25 cellular contexts compared by ENCODE assay signal in genomic region chr17:17153071-17153470, GRCh38. TPM values are rescaled to one million over a fixed set of nuclear protein-coding genes. Genes with fewer than 3 reads are reported as not detected.
DNase-seq lines count a peak whose midpoint lies in the region; ATAC-seq, FAIRE-seq and TF ChIP-seq lines count a peak whose summit lies in the region.
"Had no signal": no experiment of that assay in that cellular context is flagged by ENCODE, and none has a peak within 500 bp of the region (broad histone marks: within the 10 kb centered on the region; RNA-seq: fewer than 3 reads in every experiment).

No MANE protein-coding gene starts in this region.

- H3K36me3 Mint-ChIP-seq in activated CD8-positive, alpha-beta T cell treated with anti-CD3 and anti-CD28 coated beads for 36 hours (ENCODE audit: low read depth): peaks cover 20% of the 10 kb centered on the region
- H3K36me3 Mint-ChIP-seq in activated CD8-positive, alpha-beta T cell treated with anti-CD3 and anti-CD28 coated beads, Interleukin-2, amount 10 ng/mL, durations not matched to agents 7 days and 5 days (ENCODE audit: low read depth): peaks cover 57% of the 10 kb centered on the region
- H3K36me3 Mint-ChIP-seq in activated T-helper 17 cell treated with anti-CD3 and anti-CD28 coated beads, Interleukin-2, amount 50 U/mL, for 72 hours (ENCODE audit: low read depth): peaks cover 96% of the 10 kb centered on the region

- H3K27ac Mint-ChIP-seq in activated CD8-positive, alpha-beta T cell treated with anti-CD3 and anti-CD28 coated beads for 36 hours: peak overlapping the region; percentile 40
- H3K27ac Mint-ChIP-seq in activated CD8-positive, alpha-beta T cell treated with anti-CD3 and anti-CD28 coated beads, Interleukin-2, amount 10 ng/mL, durations not matched to agents 7 days and 5 days: no peak overlapping the region
- peak overlapping the region; percentile 90 for H3K27ac Mint-ChIP-seq in activated T-helper 17 cell treated with anti-CD3 and anti-CD28 coated beads, Interleukin-2, amount 50 U/mL, for 72 hours
- H3K27ac Mint-ChIP-seq: progenitor cell of endocrine pancreas had no signal

- H3K9me3 ChIP-seq in skeletal muscle satellite cell (replicated peaks; ENCODE audit: low read length): no peaks in the 10 kb centered on the region
- H3K9me3 ChIP-seq in small intestine (ENCODE audit: control insufficient read depth, low read depth): no peaks in the 10 kb centered on the region
- H3K9me3 ChIP-seq: testis had no signal

- H3K27me3 ChIP-seq in skeletal muscle satellite cell (ENCODE audit: control insufficient read depth, insufficient read depth, low read length) (no peaks in the 10 kb centered on the region), small intestine (ENCODE audit: control insufficient read depth in 2 of 2, insufficient read depth in 2 of 2, low read length in 2 of 2) (no peaks in the 10 kb centered on the region)
- H3K27me3 ChIP-seq: testis had no signal

- H3K4me1 Mint-ChIP-seq in activated CD8-positive, alpha-beta T cell treated with anti-CD3 and anti-CD28 coated beads for 36 hours (ENCODE audit: low read depth): peaks cover 25% of the 10 kb centered on the region
- H3K4me1 Mint-ChIP-seq in activated CD8-positive, alpha-beta T cell treated with anti-CD3 and anti-CD28 coated beads, Interleukin-2, amount 10 ng/mL, durations not matched to agents 7 days and 5 days (ENCODE audit: low read depth): peaks cover 37% of the 10 kb centered on the region
- peaks cover 47% of the 10 kb centered on the region for H3K4me1 Mint-ChIP-seq in activated T-helper 17 cell treated with anti-CD3 and anti-CD28 coated beads, Interleukin-2, amount 50 U/mL, for 72 hours
- H3K4me1 Mint-ChIP-seq: neural crest cell had no signal

- H3K4me2 ChIP-seq in skeletal muscle satellite cell (ENCODE audit: low read length): no peak overlapping the region

- FAIRE-seq in small intestine (lab: Jason Lieb, UNC): no peak
- FAIRE-seq: islet of Langerhans had no signal

- H3K9me3 Mint-ChIP-seq in activated CD8-positive, alpha-beta T cell treated with anti-CD3 and anti-CD28 coated beads for 36 hours: no peaks in the 10 kb centered on the region
- H3K9me3 Mint-ChIP-seq in activated CD8-positive, alpha-beta T cell treated with anti-CD3 and anti-CD28 coated beads, Interleukin-2, amount 10 ng/mL, durations not matched to agents 7 days and 5 days (ENCODE audit: insufficient read depth): no peaks in the 10 kb centered on the region
- no peaks in the 10 kb centered on the region for H3K9me3 Mint-ChIP-seq in activated T-helper 17 cell treated with anti-CD3 and anti-CD28 coated beads, Interleukin-2, amount 50 U/mL, for 72 hours
- H3K9me3 Mint-ChIP-seq: activated naive CD4-positive, alpha-beta T cell treated with anti-CD3 and anti-CD28 coated beads, Interleukin-2, amount 50 U/mL, for 24 hours; neural crest cell; stimulated activated memory B cell treated with anti-CD40 and anti-IgM and Interleukin-4, amounts not matched to agents 10 μg/mL and 1 μg/mL and 100 μg/mL, for 72 hours had no signal

- intact Hi-C loops in activated CD8-positive, alpha-beta T cell treated with anti-CD3 and anti-CD28 coated beads for 36 hours (cut with micrococcal nuclease): no loop called here

- peak overlapping the region; percentile 37 for H3K9ac ChIP-seq in skeletal muscle satellite cell (ENCODE audit: low read depth, low read length)

- no peak for ATAC-seq in activated CD8-positive, alpha-beta T cell treated with anti-CD3 and anti-CD28 coated beads for 36 hours
- ATAC-seq in activated CD8-positive, alpha-beta T cell treated with anti-CD3 and anti-CD28 coated beads, Interleukin-2, amount 10 ng/mL, durations not matched to agents 7 days and 5 days: no peak
- ATAC-seq in activated T-helper 17 cell treated with anti-CD3 and anti-CD28 coated beads, Interleukin-2, amount 50 U/mL, for 72 hours (replicated peaks): no peak
- ATAC-seq in GM21367 (IDR thresholded peaks at IDR 0.05; ENCODE audit: unreplicated experiment): no peak
- ATAC-seq: stimulated activated memory B cell treated with anti-CD40 and anti-IgM and Interleukin-4, amounts not matched to agents 10 μg/mL and 1 μg/mL and 100 μg/mL, for 72 hours had no signal

- TF ChIP-seq CTCF in activated CD8-positive, alpha-beta T cell treated with anti-CD3 and anti-CD28 coated beads for 36 hours (IDR thresholded peaks at IDR 0.05): no peak

- CTCF ChIA-PET in activated CD8-positive, alpha-beta T cell treated with anti-CD3 and anti-CD28 coated beads for 36 hours (lab: Charles Lee): interaction anchor here (1.1 to 1.5 kb wide), 2 partner anchors 11 to 185 kb away, joined by 3 to 4 read pairs; no protein-coding TSS in a partner anchor
- CTCF ChIA-PET in activated CD8-positive, alpha-beta T cell treated with anti-CD3 and anti-CD28 coated beads, Interleukin-2, amount 10 ng/mL, durations not matched to agents 7 days and 5 days (lab: Charles Lee): no interaction called here

- H3K27ac ChIP-seq in small intestine (ENCODE audit: low read depth in 1 of 2, low read length in 1 of 2): no peak overlapping the region
- H3K27ac ChIP-seq: testis had no signal

- H3K4me3 Mint-ChIP-seq in activated CD8-positive, alpha-beta T cell treated with anti-CD3 and anti-CD28 coated beads for 36 hours: no peak overlapping the region
- no peak overlapping the region for H3K4me3 Mint-ChIP-seq in activated CD8-positive, alpha-beta T cell treated with anti-CD3 and anti-CD28 coated beads, Interleukin-2, amount 10 ng/mL, durations not matched to agents 7 days and 5 days
- H3K4me3 Mint-ChIP-seq in activated T-helper 17 cell treated with anti-CD3 and anti-CD28 coated beads, Interleukin-2, amount 50 U/mL, for 72 hours: peak overlapping the region; percentile 78
- H3K4me3 Mint-ChIP-seq: activated naive CD4-positive, alpha-beta T cell treated with anti-CD3 and anti-CD28 coated beads, Interleukin-2, amount 50 U/mL, for 24 hours; neural crest cell; stimulated activated memory B cell treated with anti-CD40 and anti-IgM and Interleukin-4, amounts not matched to agents 10 μg/mL and 1 μg/mL and 100 μg/mL, for 72 hours had no signal

- POLR2A ChIA-PET in activated CD8-positive, alpha-beta T cell treated with anti-CD3 and anti-CD28 coated beads for 36 hours (lab: Charles Lee): no interaction called here
- POLR2A ChIA-PET in activated CD8-positive, alpha-beta T cell treated with anti-CD3 and anti-CD28 coated beads, Interleukin-2, amount 10 ng/mL, durations not matched to agents 7 days and 5 days (lab: Charles Lee): interaction anchor here (1.5 kb wide), 1 partner anchor 36 kb away, joined by 3 read pairs; no protein-coding TSS in a partner anchor

- H3K4me3 ChIP-seq in skeletal muscle satellite cell (ENCODE audit: low read length): no peak overlapping the region
- H3K4me3 ChIP-seq in small intestine (ENCODE audit: low read depth in 1 of 2, low read length in 2 of 2): no peak overlapping the region
- H3K4me3 ChIP-seq: skin epidermis, testis had no signal

- H3K4me1 ChIP-seq in skeletal muscle satellite cell (ENCODE audit: control insufficient read depth, insufficient read depth, low read length) (peaks cover 66% of the 10 kb centered on the region), small intestine (ENCODE audit: control insufficient read depth in 2 of 2, insufficient read depth in 1 of 2, low read depth in 1 of 2, low read length in 1 of 2) (no peaks in the 10 kb centered on the region)

- DNase-seq in activated CD8-positive, alpha-beta T cell treated with anti-CD3 and anti-CD28 coated beads for 36 hours: no peak
- no peak for DNase-seq in activated CD8-positive, alpha-beta T cell treated with anti-CD3 and anti-CD28 coated beads, Interleukin-2, amount 10 ng/mL, durations not matched to agents 7 days and 5 days
- DNase-seq in Daoy (ENCODE audit: low read depth) (peak; percentile 36), NCI-H524 treated with DMSO at 0.1 percent for 48 hours (lab: John Stamatoyannopoulos, UW) (no peak), small intestine (no peak)
- DNase-seq: activated T-cell treated with anti-CD3 and anti-CD28 coated beads, Interleukin-2, amount 50 U/mL, for 1 hour; aorta; DMS153; foreskin fibroblast; NCI-H187; NCI-H2227 treated with DMSO at 0.1 percent for 48 hours; NCI-H774; stimulated activated CD4-positive, alpha-beta T cell treated with anti-CD3 and anti-CD28 coated beads, Interleukin-2, amount 100 ng/mL, for 24 hours; testis had no signal

- H3K27me3 Mint-ChIP-seq in activated CD8-positive, alpha-beta T cell treated with anti-CD3 and anti-CD28 coated beads for 36 hours: no peaks in the 10 kb centered on the region
- no peaks in the 10 kb centered on the region for H3K27me3 Mint-ChIP-seq in activated CD8-positive, alpha-beta T cell treated with anti-CD3 and anti-CD28 coated beads, Interleukin-2, amount 10 ng/mL, durations not matched to agents 7 days and 5 days (ENCODE audit: low read depth)
- H3K27me3 Mint-ChIP-seq in activated T-helper 17 cell treated with anti-CD3 and anti-CD28 coated beads, Interleukin-2, amount 50 U/mL, for 72 hours: no peaks in the 10 kb centered on the region
- H3K27me3 Mint-ChIP-seq: activated naive CD4-positive, alpha-beta T cell treated with anti-CD3 and anti-CD28 coated beads, Interleukin-2, amount 50 U/mL, for 24 hours; progenitor cell of endocrine pancreas; stimulated activated memory B cell treated with anti-CD40 and anti-IgM and Interleukin-4, amounts not matched to agents 10 μg/mL and 1 μg/mL and 100 μg/mL, for 72 hours had no signal

- 89 to 94% (median 93%) methylated on average over 9 of the region's 9 CpGs for WGBS in small intestine, 3 donors

- H3K36me3 ChIP-seq in skeletal muscle satellite cell (ENCODE audit: insufficient read depth, low read length) (peaks cover 85% of the 10 kb centered on the region), small intestine (ENCODE audit: control insufficient read depth in 2 of 2, insufficient read depth in 2 of 2, low read length in 2 of 2) (peaks cover 14 to 25% of the 10 kb centered on the region in 2 donors)

RNA-seq across cellular contexts. Expression of gene PLD6, which starts 53.1 kb away (rescaled TPM):
- 1 to 10 TPM; 6.1 to 6.2 TPM for total RNA-seq in activated CD8-positive, alpha-beta T cell treated with anti-CD3 and anti-CD28 coated beads for 36 hours
- 1 to 10 TPM; 3.8 to 4.2 TPM for total RNA-seq in activated CD8-positive, alpha-beta T cell treated with anti-CD3 and anti-CD28 coated beads, Interleukin-2, amount 10 ng/mL, durations not matched to agents 7 days and 5 days
- 0.95 and 3.0 TPM in 2 replicates for total RNA-seq in Daoy (2014; rRNA removed; shearing (Covaris generic))
- total RNA-seq in activated T-helper 17 cell treated with anti-CD3 and anti-CD28 coated beads, Interleukin-2, amount 50 U/mL, for 72 hours: 10 to 100 TPM; 20.6 to 24.5 TPM
- 2.4 and 3.0 TPM in 2 replicates for total RNA-seq in skeletal muscle satellite cell (2012; rRNA removed)
- 1 to 10 TPM; 1.4 to 1.8 (median 1.5) TPM for polyA plus RNA-seq in small intestine
- total RNA-seq: HT1080, OCI-LY7 had no signal
